In the genomic region with DNA sequence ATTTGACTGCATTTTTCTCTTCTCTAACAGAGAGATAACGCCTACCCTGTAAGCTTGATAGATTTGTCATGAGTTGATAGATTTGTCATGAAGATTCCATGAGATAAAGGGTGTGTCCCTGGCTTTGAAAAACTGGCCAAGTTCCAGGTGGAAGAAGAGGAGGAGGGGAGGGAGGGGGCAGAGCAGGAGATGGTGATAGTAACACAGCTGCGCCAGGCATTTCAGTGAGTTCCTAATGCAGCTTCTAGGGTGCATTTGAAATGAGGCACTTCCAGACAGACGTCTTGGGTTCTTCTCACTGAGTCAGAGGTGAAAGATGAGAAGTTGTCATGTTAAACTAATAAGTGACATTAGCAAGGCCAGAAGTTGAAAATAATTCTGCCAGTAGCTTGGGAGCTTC, we compare ENCODE assay signal across 13 cellular contexts.
DNase-seq lines count a peak whose midpoint lies in the region; ATAC-seq and TF ChIP-seq lines count a peak whose summit lies in the region.
"Had no signal": no experiment of that assay in that cellular context is flagged by ENCODE, and none has a peak within 500 bp of the region (broad histone marks: within the 10 kb centered on the region; RNA-seq: fewer than 3 reads in every experiment).

No MANE protein-coding gene starts in this region.

- H3K9me3 ChIP-seq in psoas muscle = no peaks in the 10 kb centered on the region

- no peak overlapping the region for H3K4me3 ChIP-seq in fibroblast of mammary gland (ENCODE audit: control insufficient read depth, low read depth, low read length)
- H3K4me3 ChIP-seq in psoas muscle = peak overlapping the region; percentile 37
- H3K4me3 ChIP-seq: neural progenitor cell had no signal

- intact Hi-C loops in psoas muscle (cut with DNase I) = loop anchor here in 1 of 2 donors (5.0 kb wide), 1 partner anchor 64 kb away; the partner anchor contains the start of gene CERS6

- in situ Hi-C loops in GM13976 (cut with MboI; ENCODE audit: low sequenced_read_pairs, unreplicated experiment) = no loop called here

- TF ChIP-seq CTCF in RWPE1 (conservative IDR thresholded peaks at IDR 0.05; ENCODE audit: low read depth) (no peak), fibroblast of mammary gland (conservative IDR thresholded peaks at IDR 0.05; ENCODE audit: control insufficient read depth, insufficient read depth, low read depth, low read length) (no peak), psoas muscle (IDR thresholded peaks at IDR 0.05) (no peak), GM13976 (IDR thresholded peaks at IDR 0.05; ENCODE audit: borderline replicate concordance, control extremely low read depth, extremely low read depth, insufficient read depth, missing control alignments) (no peak)

- POLR2A ChIA-PET in RWPE1 (lab: Yijun Ruan, JAX; ENCODE audit: low non-redundant PET) = no interaction called here

- H3K27me3 ChIP-seq in psoas muscle (ENCODE audit: insufficient read depth in 3 of 3, low read length in 2 of 3) = no peaks in the 10 kb centered on the region
- H3K27me3 ChIP-seq: neural progenitor cell had no signal

- DNase-seq in HUDEP-2 (lab: John Stamatoyannopoulos, UW; ENCODE audit: unreplicated experiment in 76 of 76) (peak in 57 of 76 experiments; percentile 3 to 75 (median 30)), RWPE1 (ENCODE audit: low spot score) (no peak), fibroblast of mammary gland (ENCODE audit: low read depth) (peak; percentile 45), psoas muscle (peak in 1 of 2 donors; percentile 64), left lobe of liver (ENCODE audit: low spot score) (no peak), HuH-7 (ENCODE audit: low spot score) (no peak), GM13976 (ENCODE audit: low spot score) (no peak)
- DNase-seq: activated CD4-positive, alpha-beta T cell treated with anti-CD3 and anti-CD28 coated beads for 1 hour; activated naive CD4-positive, alpha-beta T cell treated with Interleukin-2 at 50 U/mL for 16 hours; NCI-H1436; SIG-M5 had no signal

- peak overlapping the region; percentile 31; the same call in 1 of the 2 replicates for H3K27ac ChIP-seq in RWPE1
- peak overlapping the region; percentile 42 for H3K27ac ChIP-seq in psoas muscle
- H3K27ac ChIP-seq: neural progenitor cell had no signal

- ATAC-seq in psoas muscle = peak; percentile 76 to 91 (median 86)
- ATAC-seq in left lobe of liver = no peak
- ATAC-seq in HG03108 (IDR thresholded peaks at IDR 0.05; ENCODE audit: unreplicated experiment) = no peak

- 13 to 42% (median 41%) methylated on average over 3 of the region's 3 CpGs for whole genome bisulfite sequencing in psoas muscle, 3 donors

- peaks cover 65% of the 10 kb centered on the region for H3K4me1 ChIP-seq in psoas muscle

- no peaks in the 10 kb centered on the region for H3K36me3 ChIP-seq in psoas muscle (ENCODE audit: insufficient read depth in 1 of 2, low read depth in 1 of 2)
- H3K36me3 ChIP-seq: neural progenitor cell had no signal

- CTCF ChIA-PET in RWPE1 (lab: Yijun Ruan, JAX) = no interaction called here

Comparison
In these comparisons a context has a peak if more than half of its experiments do, and no peak if none do; other contexts are left out.
1. DNase-seq: peak in HUDEP-2 (57 of 76) and fibroblast of mammary gland (single experiment); none in RWPE1 (single experiment), left lobe of liver (single experiment), HuH-7 (single experiment) and GM13976 (single experiment).
2. ATAC-seq: peak in psoas muscle (4 of 4); none in left lobe of liver (single experiment) and HG03108 (single experiment).